11 cellular contexts compared by ENCODE assay signal in the genomic region with DNA sequence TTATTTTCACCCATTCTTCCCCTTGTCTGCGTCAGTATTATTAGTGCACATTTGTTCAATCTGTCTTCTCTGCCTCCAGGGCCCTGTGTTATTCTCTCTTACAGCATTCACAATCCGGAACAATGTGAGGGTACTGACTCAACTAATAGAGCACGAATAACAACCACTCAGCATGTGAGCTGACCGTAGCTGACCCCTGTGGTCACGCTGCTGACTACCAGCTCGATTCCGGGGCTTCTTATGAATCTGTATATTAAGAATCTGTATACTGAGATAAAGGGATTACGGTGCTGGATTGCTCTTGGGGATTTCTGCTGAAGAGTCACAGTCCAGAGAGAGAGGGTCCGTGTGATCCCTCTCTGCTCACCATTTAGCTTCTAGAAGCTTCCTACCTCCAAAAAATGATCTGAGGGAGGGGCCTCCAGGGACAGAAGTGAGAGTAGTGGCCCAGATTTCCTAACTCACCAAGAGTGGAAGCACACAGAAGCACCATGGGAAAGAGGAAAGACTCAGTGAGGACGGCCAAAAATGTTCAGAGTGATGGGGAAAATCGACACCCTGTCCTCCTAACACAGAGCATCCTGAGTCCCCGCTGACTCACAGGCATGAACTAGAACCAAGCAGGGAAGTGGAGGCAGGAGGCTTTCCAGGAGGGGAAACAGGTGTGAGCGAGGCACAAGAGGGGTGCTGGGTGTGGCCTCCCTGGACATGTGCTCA.
DNase-seq lines count a peak whose midpoint lies in the region; FAIRE-seq and TF ChIP-seq lines count a peak whose summit lies in the region.
"Had no signal": no experiment of that assay in that cellular context is flagged by ENCODE, and none has a peak within 500 bp of the region (broad histone marks: within the 10 kb centered on the region; RNA-seq: fewer than 3 reads in every experiment).

No MANE protein-coding gene starts in this region.

- no peaks in the 10 kb centered on the region for H3K36me3 Mint-ChIP-seq in brain
- H3K36me3 Mint-ChIP-seq: immature natural killer cell had no signal

- no peaks in the 10 kb centered on the region for H3K27me3 Mint-ChIP-seq in brain

- no peak for FAIRE-seq in urothelium cell line (lab: Jason Lieb, UNC)

- peaks cover under 1 to 24% (median 9%) of the 10 kb centered on the region in 5 experiments for H3K9me3 Mint-ChIP-seq in brain

- no peak for TF ChIP-seq CTCF in brain (conservative IDR thresholded peaks at IDR 0.05)

- DNase-seq in HS-5 (ENCODE audit: low read depth) (peak; percentile 55), kidney glomerular epithelial cell (lab: John Stamatoyannopoulos, UW) (peak; percentile 88), urothelium cell line (ENCODE audit: low spot score) (peak; percentile 30), KG1 (lab: John Stamatoyannopoulos, UW) (no peak), GM19240 (ENCODE audit: insufficient read length, low spot score) (no peak), CD1c-positive myeloid dendritic cell (ENCODE audit: extremely low spot score) (no peak)
- DNase-seq: activated CD4-positive, alpha-beta T cell treated with anti-CD3 and anti-CD28 coated beads for 1 hour; activated effector memory CD4-positive, alpha-beta T cell treated with anti-CD3 and anti-CD28 coated beads, Interleukin-2, amount 50 U/mL, for 16 hours; immature natural killer cell; NCI-H2107 had no signal

- peak overlapping the region in 2 of 5 experiments; percentile 17 to 37 for H3K4me3 Mint-ChIP-seq in brain
- H3K4me3 Mint-ChIP-seq: immature natural killer cell had no signal

- H3K4me1 Mint-ChIP-seq in brain: peaks cover 31% of the 10 kb centered on the region
- H3K4me1 Mint-ChIP-seq: immature natural killer cell had no signal

- H3K27ac Mint-ChIP-seq in brain: peak overlapping the region in 3 of 5 experiments; percentile 42 to 95 (median 77)
- H3K27ac Mint-ChIP-seq: immature natural killer cell had no signal

Comparison
In these comparisons a context has a peak if more than half of its experiments do, and no peak if none do; other contexts are left out.
1. DNase-seq: peak in HS-5 (single experiment), kidney glomerular epithelial cell (single experiment) and urothelium cell line (single experiment); none in KG1 (single experiment), GM19240 (single experiment) and CD1c-positive myeloid dendritic cell (single experiment).